In the genomic region with DNA sequence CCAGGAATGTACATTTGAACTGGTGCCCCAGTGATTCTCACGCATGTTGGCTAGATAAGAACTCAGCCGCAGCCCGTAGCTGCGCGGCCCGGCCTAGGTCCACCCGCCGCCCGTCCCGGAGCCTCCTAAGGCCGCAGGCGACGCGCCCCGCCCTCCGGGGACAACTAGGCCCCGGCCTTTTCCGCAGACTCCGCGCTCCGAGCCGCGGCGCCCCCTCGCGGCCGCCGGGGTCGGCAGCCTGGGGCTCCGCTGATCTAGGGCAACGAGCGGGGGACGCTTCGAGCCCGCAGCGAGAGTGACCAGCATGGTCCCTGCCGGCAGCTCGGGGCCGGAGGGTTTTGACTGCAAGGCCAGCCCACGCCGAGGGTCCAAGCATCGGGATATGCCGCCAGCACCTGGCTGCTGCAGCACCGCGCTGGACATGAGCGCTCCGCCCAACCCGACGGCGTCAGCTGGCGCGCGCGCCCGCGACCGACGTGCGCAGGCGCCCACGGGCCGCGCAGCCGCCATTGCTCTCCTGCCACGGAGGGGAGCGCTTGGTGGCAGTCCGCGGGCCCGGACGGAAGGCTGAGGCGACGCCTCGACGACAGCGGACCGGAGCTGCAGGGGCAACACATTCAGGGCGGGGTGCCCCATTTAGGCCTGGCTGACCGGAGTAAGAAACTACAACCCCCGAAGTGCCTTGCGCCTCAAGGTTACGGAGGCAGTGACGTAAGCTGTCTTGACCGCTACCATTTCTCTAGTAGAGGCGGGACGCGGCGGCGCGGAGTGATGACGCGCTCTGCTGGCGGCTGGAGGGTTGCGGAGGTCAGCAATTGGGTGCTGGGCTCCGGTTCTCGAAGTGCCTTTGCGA, we compare ENCODE assay signal across 1 cellular context.
TF ChIP-seq lines count a peak whose summit lies in the region.

A gene with protein sequence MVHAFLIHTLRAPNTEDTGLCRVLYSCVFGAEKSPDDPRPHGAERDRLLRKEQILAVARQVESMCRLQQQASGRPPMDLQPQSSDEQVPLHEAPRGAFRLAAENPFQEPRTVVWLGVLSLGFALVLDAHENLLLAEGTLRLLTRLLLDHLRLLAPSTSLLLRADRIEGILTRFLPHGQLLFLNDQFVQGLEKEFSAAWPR (plus strand): TSS at position 500 of the 853 bp plus-strand sequence. CDS start 1,571 bp downstream, outside the sequence.

TF ChIP-seq in HepG2, 621 proteins besides CTCF, POLR2A, EP300 and RAD21 (continued from another document and continues in another):
- peak; percentile 65 for TF ChIP-seq PPARG (CRISPR knock-in tag; conservative IDR thresholded peaks at IDR 0.05)
- 0 out of 2 replicates have a peak, but pooled peaks have one; percentile 35 for TF ChIP-seq ZNF720 (CRISPR knock-in tag; IDR thresholded peaks at IDR 0.05)
- TF ChIP-seq, protein P1, sequence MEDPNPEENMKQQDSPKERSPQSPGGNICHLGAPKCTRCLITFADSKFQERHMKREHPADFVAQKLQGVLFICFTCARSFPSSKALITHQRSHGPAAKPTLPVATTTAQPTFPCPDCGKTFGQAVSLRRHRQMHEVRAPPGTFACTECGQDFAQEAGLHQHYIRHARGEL (CRISPR knock-in tag; IDR thresholded peaks at IDR 0.05) = peak; percentile 76; the same call in 1 of the 2 replicates
- peak; percentile 20; the same call in 1 of the 2 replicates for TF ChIP-seq RBAK (CRISPR knock-in tag; IDR thresholded peaks at IDR 0.05)
- peak; percentile 94 for TF ChIP-seq IRF2 (CRISPR knock-in tag; IDR thresholded peaks at IDR 0.05)
- TF ChIP-seq ZNF691 (CRISPR knock-in tag; IDR thresholded peaks at IDR 0.05; ENCODE audit: borderline replicate concordance, low read depth) = peak; percentile 84
- peak; percentile 95 for TF ChIP-seq AGO2 (optimal IDR thresholded peaks at IDR 0.05; ENCODE audit: low read depth, low read length)
- TF ChIP-seq STAT6 (CRISPR knock-in tag; IDR thresholded peaks at IDR 0.05; ENCODE audit: borderline replicate concordance) = peak; percentile 83; the same call in 1 of the 2 replicates
- TF ChIP-seq SP2 (CRISPR knock-in tag; IDR thresholded peaks at IDR 0.05) = peak; percentile 77
- peak; percentile 93 for TF ChIP-seq ZBTB7A (CRISPR knock-in tag; IDR thresholded peaks at IDR 0.05)
- TF ChIP-seq, protein P2, sequence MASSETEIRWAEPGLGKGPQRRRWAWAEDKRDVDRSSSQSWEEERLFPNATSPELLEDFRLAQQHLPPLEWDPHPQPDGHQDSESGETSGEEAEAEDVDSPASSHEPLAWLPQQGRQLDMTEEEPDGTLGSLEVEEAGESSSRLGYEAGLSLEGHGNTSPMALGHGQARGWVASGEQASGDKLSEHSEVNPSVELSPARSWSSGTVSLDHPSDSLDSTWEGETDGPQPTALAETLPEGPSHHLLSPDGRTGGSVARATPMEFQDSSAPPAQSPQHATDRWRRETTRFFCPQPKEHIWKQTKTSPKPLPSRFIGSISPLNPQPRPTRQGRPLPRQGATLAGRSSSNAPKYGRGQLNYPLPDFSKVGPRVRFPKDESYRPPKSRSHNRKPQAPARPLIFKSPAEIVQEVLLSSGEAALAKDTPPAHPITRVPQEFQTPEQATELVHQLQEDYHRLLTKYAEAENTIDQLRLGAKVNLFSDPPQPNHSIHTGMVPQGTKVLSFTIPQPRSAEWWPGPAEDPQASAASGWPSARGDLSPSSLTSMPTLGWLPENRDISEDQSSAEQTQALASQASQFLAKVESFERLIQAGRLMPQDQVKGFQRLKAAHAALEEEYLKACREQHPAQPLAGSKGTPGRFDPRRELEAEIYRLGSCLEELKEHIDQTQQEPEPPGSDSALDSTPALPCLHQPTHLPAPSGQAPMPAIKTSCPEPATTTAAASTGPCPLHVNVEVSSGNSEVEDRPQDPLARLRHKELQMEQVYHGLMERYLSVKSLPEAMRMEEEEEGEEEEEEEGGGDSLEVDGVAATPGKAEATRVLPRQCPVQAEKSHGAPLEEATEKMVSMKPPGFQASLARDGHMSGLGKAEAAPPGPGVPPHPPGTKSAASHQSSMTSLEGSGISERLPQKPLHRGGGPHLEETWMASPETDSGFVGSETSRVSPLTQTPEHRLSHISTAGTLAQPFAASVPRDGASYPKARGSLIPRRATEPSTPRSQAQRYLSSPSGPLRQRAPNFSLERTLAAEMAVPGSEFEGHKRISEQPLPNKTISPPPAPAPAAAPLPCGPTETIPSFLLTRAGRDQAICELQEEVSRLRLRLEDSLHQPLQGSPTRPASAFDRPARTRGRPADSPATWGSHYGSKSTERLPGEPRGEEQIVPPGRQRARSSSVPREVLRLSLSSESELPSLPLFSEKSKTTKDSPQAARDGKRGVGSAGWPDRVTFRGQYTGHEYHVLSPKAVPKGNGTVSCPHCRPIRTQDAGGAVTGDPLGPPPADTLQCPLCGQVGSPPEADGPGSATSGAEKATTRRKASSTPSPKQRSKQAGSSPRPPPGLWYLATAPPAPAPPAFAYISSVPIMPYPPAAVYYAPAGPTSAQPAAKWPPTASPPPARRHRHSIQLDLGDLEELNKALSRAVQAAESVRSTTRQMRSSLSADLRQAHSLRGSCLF (CRISPR knock-in tag; IDR thresholded peaks at IDR 0.05; ENCODE audit: borderline replicate concordance) = peak; percentile 83; the same call in 1 of the 2 replicates
- TF ChIP-seq, protein P3, sequence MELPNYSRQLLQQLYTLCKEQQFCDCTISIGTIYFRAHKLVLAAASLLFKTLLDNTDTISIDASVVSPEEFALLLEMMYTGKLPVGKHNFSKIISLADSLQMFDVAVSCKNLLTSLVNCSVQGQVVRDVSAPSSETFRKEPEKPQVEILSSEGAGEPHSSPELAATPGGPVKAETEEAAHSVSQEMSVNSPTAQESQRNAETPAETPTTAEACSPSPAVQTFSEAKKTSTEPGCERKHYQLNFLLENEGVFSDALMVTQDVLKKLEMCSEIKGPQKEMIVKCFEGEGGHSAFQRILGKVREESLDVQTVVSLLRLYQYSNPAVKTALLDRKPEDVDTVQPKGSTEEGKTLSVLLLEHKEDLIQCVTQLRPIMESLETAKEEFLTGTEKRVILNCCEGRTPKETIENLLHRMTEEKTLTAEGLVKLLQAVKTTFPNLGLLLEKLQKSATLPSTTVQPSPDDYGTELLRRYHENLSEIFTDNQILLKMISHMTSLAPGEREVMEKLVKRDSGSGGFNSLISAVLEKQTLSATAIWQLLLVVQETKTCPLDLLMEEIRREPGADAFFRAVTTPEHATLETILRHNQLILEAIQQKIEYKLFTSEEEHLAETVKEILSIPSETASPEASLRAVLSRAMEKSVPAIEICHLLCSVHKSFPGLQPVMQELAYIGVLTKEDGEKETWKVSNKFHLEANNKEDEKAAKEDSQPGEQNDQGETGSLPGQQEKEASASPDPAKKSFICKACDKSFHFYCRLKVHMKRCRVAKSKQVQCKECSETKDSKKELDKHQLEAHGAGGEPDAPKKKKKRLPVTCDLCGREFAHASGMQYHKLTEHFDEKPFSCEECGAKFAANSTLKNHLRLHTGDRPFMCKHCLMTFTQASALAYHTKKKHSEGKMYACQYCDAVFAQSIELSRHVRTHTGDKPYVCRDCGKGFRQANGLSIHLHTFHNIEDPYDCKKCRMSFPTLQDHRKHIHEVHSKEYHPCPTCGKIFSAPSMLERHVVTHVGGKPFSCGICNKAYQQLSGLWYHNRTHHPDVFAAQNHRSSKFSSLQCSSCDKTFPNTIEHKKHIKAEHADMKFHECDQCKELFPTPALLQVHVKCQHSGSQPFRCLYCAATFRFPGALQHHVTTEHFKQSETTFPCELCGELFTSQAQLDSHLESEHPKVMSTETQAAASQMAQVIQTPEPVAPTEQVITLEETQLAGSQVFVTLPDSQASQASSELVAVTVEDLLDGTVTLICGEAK (IDR thresholded peaks at IDR 0.05) = no peak
- TF ChIP-seq, protein P3 (CRISPR knock-in tag; IDR thresholded peaks at IDR 0.05) = peak; percentile 92
- no peak for TF ChIP-seq PCBP2 (optimal IDR thresholded peaks at IDR 0.05; ENCODE audit: low read depth, low read length, poor library complexity, severe bottlenecking)
- no peak for TF ChIP-seq PLRG1 (conservative IDR thresholded peaks at IDR 0.05)
- TF ChIP-seq DNMT3B (CRISPR knock-in tag; conservative IDR thresholded peaks at IDR 0.05) = no peak; the same call in 1 of the 2 replicates
- TF ChIP-seq, protein P4, sequence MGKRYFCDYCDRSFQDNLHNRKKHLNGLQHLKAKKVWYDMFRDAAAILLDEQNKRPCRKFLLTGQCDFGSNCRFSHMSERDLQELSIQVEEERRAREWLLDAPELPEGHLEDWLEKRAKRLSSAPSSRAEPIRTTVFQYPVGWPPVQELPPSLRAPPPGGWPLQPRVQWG (CRISPR knock-in tag; IDR thresholded peaks at IDR 0.05; ENCODE audit: borderline replicate concordance, low read depth) = no peak
- peak; percentile 80 for TF ChIP-seq HES4 (CRISPR knock-in tag; IDR thresholded peaks at IDR 0.05; ENCODE audit: borderline replicate concordance)
- TF ChIP-seq SP1 (IDR thresholded peaks at IDR 0.05) = no peak
- peak; percentile 97 for TF ChIP-seq SP1 (CRISPR knock-in tag; IDR thresholded peaks at IDR 0.05)
- peak; percentile 18; the same call in 1 of the 2 replicates for TF ChIP-seq RFXANK (CRISPR knock-in tag; IDR thresholded peaks at IDR 0.05)
- TF ChIP-seq, protein P5, sequence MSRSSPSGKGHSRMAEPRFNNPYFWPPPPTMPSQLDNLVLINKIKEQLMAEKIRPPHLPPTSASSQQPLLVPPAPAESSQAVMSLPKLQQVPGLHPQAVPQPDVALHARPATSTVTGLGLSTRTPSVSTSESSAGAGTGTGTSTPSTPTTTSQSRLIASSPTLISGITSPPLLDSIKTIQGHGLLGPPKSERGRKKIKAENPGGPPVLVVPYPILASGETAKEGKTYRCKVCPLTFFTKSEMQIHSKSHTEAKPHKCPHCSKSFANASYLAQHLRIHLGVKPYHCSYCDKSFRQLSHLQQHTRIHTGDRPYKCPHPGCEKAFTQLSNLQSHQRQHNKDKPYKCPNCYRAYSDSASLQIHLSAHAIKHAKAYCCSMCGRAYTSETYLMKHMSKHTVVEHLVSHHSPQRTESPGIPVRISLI (CRISPR knock-in tag; IDR thresholded peaks at IDR 0.05; ENCODE audit: borderline replicate concordance) = peak; percentile 72; the same call in 1 of the 2 replicates
- TF ChIP-seq NFYC (CRISPR knock-in tag; IDR thresholded peaks at IDR 0.05) = peak; percentile 72
